ENCODE assay signal across 12 cellular contexts in genomic region chr1:208107817-208108608, GRCh38.
DNase-seq lines count a peak whose midpoint lies in the region; ATAC-seq and TF ChIP-seq lines count a peak whose summit lies in the region.
"Had no signal": no experiment of that assay in that cellular context is flagged by ENCODE, and none has a peak within 500 bp of the region (broad histone marks: within the 10 kb centered on the region; RNA-seq: fewer than 3 reads in every experiment).

No MANE protein-coding gene starts in this region.

- 42 to 64% (median 42%) methylated on average over 8 of the region's 8 CpGs for whole genome bisulfite sequencing in psoas muscle, 3 donors

- DNase-seq in ELF-1 (ENCODE audit: low read depth, low spot score) (peak; percentile 58), RWPE1 (ENCODE audit: low spot score) (peak; percentile 93), fibroblast of pulmonary artery (ENCODE audit: low read depth) (peak; percentile 81), psoas muscle (peak; percentile 76 to 84), NCI-H2227 treated with DMSO at 0.1 percent for 48 hours (lab: John Stamatoyannopoulos, UW) (no peak), pons (ENCODE audit: low spot score) (no peak)
- no peak for DNase-seq in CD8-positive, alpha-beta memory T cell
- DNase-seq: DMS 273 treated with DMSO at 0.1 percent for 48 hours, heart right ventricle, NCI-H2081 had no signal

- CTCF ChIA-PET in RWPE1 (lab: Yijun Ruan, JAX), result interaction anchor here (0.7 to 1.0 kb wide), 2 partner anchors 137 to 144 kb away, joined by 3 to 5 read pairs; partner anchors contain the start of gene PLXNA2
- CTCF ChIA-PET in CD8-positive, alpha-beta memory T cell (lab: Charles Lee), result no interaction called here

- POLR2A ChIA-PET in RWPE1 (lab: Yijun Ruan, JAX; ENCODE audit: low non-redundant PET), result no interaction called here
- POLR2A ChIA-PET in CD8-positive, alpha-beta memory T cell (lab: Charles Lee), result no interaction called here

- H3K27ac ChIP-seq in RWPE1 (peak overlapping the region; percentile 93), psoas muscle (peak overlapping the region; percentile 84)
- H3K27ac ChIP-seq in CD8-positive, alpha-beta memory T cell (ENCODE audit: low read depth, low read length), result no peak overlapping the region
- H3K27ac ChIP-seq: body of pancreas, heart right ventricle had no signal

- H3K4me1 Mint-ChIP-seq in CD8-positive, alpha-beta memory T cell, result no peaks in the 10 kb centered on the region

- ATAC-seq in psoas muscle, result peak; percentile 88 to 92 (median 90)
- no peak for ATAC-seq in GM21619 (IDR thresholded peaks at IDR 0.05; ENCODE audit: unreplicated experiment)
- ATAC-seq: body of pancreas had no signal

- H3K9me3 ChIP-seq in psoas muscle, result no peaks in the 10 kb centered on the region
- no peaks in the 10 kb centered on the region for H3K9me3 ChIP-seq in CD8-positive, alpha-beta memory T cell (ENCODE audit: low read length)
- H3K9me3 ChIP-seq: body of pancreas, heart right ventricle had no signal

- peaks cover 32% of the 10 kb centered on the region for H3K4me1 ChIP-seq in psoas muscle
- no peaks in the 10 kb centered on the region for H3K4me1 ChIP-seq in CD8-positive, alpha-beta memory T cell (ENCODE audit: insufficient read depth, low read length)
- H3K4me1 ChIP-seq: body of pancreas had no signal

- H3K4me3 Mint-ChIP-seq in CD8-positive, alpha-beta memory T cell, result no peak overlapping the region

- H3K36me3 Mint-ChIP-seq in CD8-positive, alpha-beta memory T cell, result no peaks in the 10 kb centered on the region

- H3K36me3 ChIP-seq in psoas muscle (ENCODE audit: insufficient read depth in 1 of 2, low read depth in 1 of 2), result no peaks in the 10 kb centered on the region
- no peaks in the 10 kb centered on the region for H3K36me3 ChIP-seq in CD8-positive, alpha-beta memory T cell (ENCODE audit: insufficient read depth, low read length)

- peaks cover 0 to 13% of the 10 kb centered on the region in 2 donors for H3K27me3 Mint-ChIP-seq in CD8-positive, alpha-beta memory T cell

- no peaks in the 10 kb centered on the region for H3K27me3 ChIP-seq in psoas muscle (ENCODE audit: insufficient read depth in 3 of 3, low read length in 2 of 3)
- H3K27me3 ChIP-seq in CD8-positive, alpha-beta memory T cell (ENCODE audit: insufficient read depth, low read length, poor library complexity, severe bottlenecking), result peaks cover 5% of the 10 kb centered on the region
- H3K27me3 ChIP-seq: body of pancreas, heart right ventricle had no signal

- no peaks in the 10 kb centered on the region for H3K9me3 Mint-ChIP-seq in CD8-positive, alpha-beta memory T cell

- H3K4me3 ChIP-seq in fibroblast of pulmonary artery (replicated peaks; ENCODE audit: low read depth, low read length) (no peak overlapping the region), psoas muscle (no peak overlapping the region)
- H3K4me3 ChIP-seq in CD8-positive, alpha-beta memory T cell (ENCODE audit: low read length), result no peak overlapping the region
- H3K4me3 ChIP-seq: body of pancreas, heart right ventricle had no signal

- TF ChIP-seq CTCF in RWPE1 (conservative IDR thresholded peaks at IDR 0.05; ENCODE audit: low read depth) (no peak), fibroblast of pulmonary artery (IDR thresholded peaks at IDR 0.05; ENCODE audit: low read length, missing control alignments) (no peak), psoas muscle (IDR thresholded peaks at IDR 0.05) (no peak)

- intact Hi-C loops in psoas muscle (cut with DNase I), result no loop called here

- no peak overlapping the region for H3K27ac Mint-ChIP-seq in CD8-positive, alpha-beta memory T cell

Comparison
In these comparisons a context has a peak if more than half of its experiments do, and no peak if none do; other contexts are left out.
1. DNase-seq: peak in ELF-1 (single experiment), RWPE1 (single experiment), fibroblast of pulmonary artery (single experiment) and psoas muscle (2 of 2); none in NCI-H2227 treated with DMSO at 0.1 percent for 48 hours (single experiment), pons (single experiment) and CD8-positive, alpha-beta memory T cell (0 of 5).